In the genomic region with DNA sequence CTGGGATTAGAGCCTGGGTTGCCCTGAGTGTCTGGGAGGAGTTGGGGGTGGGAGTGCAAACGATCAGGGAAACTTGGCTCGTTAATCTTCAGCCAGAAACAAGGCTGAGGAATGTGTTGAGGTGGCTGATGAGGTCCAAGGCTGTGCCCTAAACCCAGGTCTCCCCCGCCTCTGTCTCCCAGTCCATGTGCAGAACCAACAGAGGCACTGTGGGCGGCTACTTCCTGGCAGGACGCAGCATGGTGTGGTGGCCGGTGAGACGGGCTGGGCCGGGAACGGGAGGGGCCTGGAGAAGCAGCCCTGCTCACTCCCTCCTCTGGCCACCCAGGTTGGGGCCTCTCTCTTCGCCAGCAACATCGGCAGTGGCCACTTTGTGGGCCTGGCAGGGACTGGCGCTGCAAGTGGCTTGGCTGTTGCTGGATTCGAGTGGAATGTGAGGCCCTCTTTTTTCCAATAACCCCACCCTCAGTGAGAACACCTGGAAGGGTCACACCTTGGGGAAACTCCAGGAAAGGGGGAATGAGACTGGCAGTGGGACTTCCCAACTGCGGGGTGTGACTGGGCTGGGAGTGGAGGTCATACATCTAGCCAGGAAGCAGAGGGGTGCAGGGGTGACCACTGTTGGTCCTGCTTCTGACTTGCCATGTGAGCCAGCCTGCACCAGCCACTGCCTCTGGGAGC, we compare ENCODE assay signal across 1 cellular context.
A peak's percentile ranks its signal among the peaks of the same experiment; 100 is the strongest.
TF ChIP-seq lines count a peak whose summit lies in the region.

No MANE protein-coding gene starts in this region.

TF ChIP-seq in HepG2, 621 proteins besides CTCF, POLR2A, EP300 and RAD21 (continued from another document and continues in another):
- TF ChIP-seq ZNF747 (CRISPR knock-in tag; IDR thresholded peaks at IDR 0.05; ENCODE audit: borderline replicate concordance) (peak; percentile 18; the same call in 1 of the 2 replicates), STAG1 (CRISPR knock-in tag; IDR thresholded peaks at IDR 0.05) (no peak), ZNF773 (CRISPR knock-in tag; IDR thresholded peaks at IDR 0.05; ENCODE audit: borderline replicate concordance) (no peak), MYC (CRISPR knock-in tag; IDR thresholded peaks at IDR 0.05; ENCODE audit: borderline replicate concordance) (peak; percentile 93), ZNF761 (CRISPR knock-in tag; conservative IDR thresholded peaks at IDR 0.05) (peak; percentile 65; the same call in 1 of the 2 replicates), ZBTB33 (CRISPR knock-in tag; IDR thresholded peaks at IDR 0.05) (no peak), ZNF775 (CRISPR knock-in tag; IDR thresholded peaks at IDR 0.05; ENCODE audit: borderline replicate concordance) (no peak), GFI1 (CRISPR knock-in tag; IDR thresholded peaks at IDR 0.05; ENCODE audit: borderline replicate concordance) (no peak), ZFP36 (IDR thresholded peaks at IDR 0.05; ENCODE audit: borderline replicate concordance, low read depth, low read length, partially characterized antibody) (no peak), ZNF639 (CRISPR knock-in tag; conservative IDR thresholded peaks at IDR 0.05) (0 out of 2 replicates have a peak, but pooled peaks have one; percentile 39), ARNT2 (CRISPR knock-in tag; IDR thresholded peaks at IDR 0.05; ENCODE audit: low read depth) (peak; percentile 82), ZBTB43 (CRISPR knock-in tag; conservative IDR thresholded peaks at IDR 0.05) (0 out of 2 replicates have a peak, but pooled peaks have one; percentile 40), CBFB (CRISPR knock-in tag; IDR thresholded peaks at IDR 0.05) (peak; percentile 47; the same call in 1 of the 2 replicates), ZNF782 (CRISPR knock-in tag; IDR thresholded peaks at IDR 0.05; ENCODE audit: borderline replicate concordance) (no peak), SP2 (CRISPR knock-in tag; IDR thresholded peaks at IDR 0.05) (no peak), HHEX (CRISPR knock-in tag; IDR thresholded peaks at IDR 0.05) (no peak), EHMT2 (IDR thresholded peaks at IDR 0.05; ENCODE audit: borderline replicate concordance, low read depth, low read length) (no peak), ZNF34 (CRISPR knock-in tag; IDR thresholded peaks at IDR 0.05; ENCODE audit: borderline replicate concordance) (no peak), ARNT (IDR thresholded peaks at IDR 0.05) (no peak), NFE2 (CRISPR knock-in tag; IDR thresholded peaks at IDR 0.05) (no peak), SATB2 (CRISPR knock-in tag; IDR thresholded peaks at IDR 0.05) (no peak), ATF7 (IDR thresholded peaks at IDR 0.05) (no peak), ATF7 (CRISPR knock-in tag; IDR thresholded peaks at IDR 0.05) (no peak), ZNF230 (CRISPR knock-in tag; IDR thresholded peaks at IDR 0.05) (peak; percentile 49), ZNF207 (IDR thresholded peaks at IDR 0.05; ENCODE audit: borderline replicate concordance) (no peak), SALL1 (CRISPR knock-in tag; IDR thresholded peaks at IDR 0.05) (peak; percentile 70; the same call in 1 of the 2 replicates), ZNF256 (CRISPR knock-in tag; conservative IDR thresholded peaks at IDR 0.05) (no peak), ZNF484 (CRISPR knock-in tag; IDR thresholded peaks at IDR 0.05; ENCODE audit: borderline replicate concordance, low read depth) (no peak), SOX6 (IDR thresholded peaks at IDR 0.05) (no peak), SOX6 (CRISPR knock-in tag; IDR thresholded peaks at IDR 0.05) (peak; percentile 61; the same call in 1 of the 2 replicates), ZC3H13 (CRISPR knock-in tag; IDR thresholded peaks at IDR 0.05) (0 out of 2 replicates have a peak, but pooled peaks have one; percentile 55), ETS1 (CRISPR knock-in tag; IDR thresholded peaks at IDR 0.05) (0 out of 2 replicates have a peak, but pooled peaks have one; percentile 33), HES4 (CRISPR knock-in tag; IDR thresholded peaks at IDR 0.05; ENCODE audit: borderline replicate concordance) (no peak), ZNF792 (CRISPR knock-in tag; IDR thresholded peaks at IDR 0.05) (peak; percentile 85), GTF3A (CRISPR knock-in tag; conservative IDR thresholded peaks at IDR 0.05) (no peak), ARHGAP35 (CRISPR knock-in tag; IDR thresholded peaks at IDR 0.05; ENCODE audit: borderline replicate concordance) (peak; percentile 50; the same call in 1 of the 2 replicates), ZNF879 (CRISPR knock-in tag; IDR thresholded peaks at IDR 0.05) (no peak), U2AF1 (optimal IDR thresholded peaks at IDR 0.05; ENCODE audit: low read depth, low read length) (peak; percentile 63), ZNF451 (CRISPR knock-in tag; IDR thresholded peaks at IDR 0.05) (peak; percentile 82), RFX1 (IDR thresholded peaks at IDR 0.05) (no peak), FIP1L1 (IDR thresholded peaks at IDR 0.05; ENCODE audit: borderline replicate concordance, insufficient read depth, low read depth, low read length) (no peak), U2AF2 (IDR thresholded peaks at IDR 0.05; ENCODE audit: low read depth, low read length) (no peak), ZSCAN25 (CRISPR knock-in tag; IDR thresholded peaks at IDR 0.05) (peak; percentile 51; the same call in 1 of the 2 replicates), ZNF276 (CRISPR knock-in tag; IDR thresholded peaks at IDR 0.05; ENCODE audit: low read depth) (no peak), ZNF326 (CRISPR knock-in tag; IDR thresholded peaks at IDR 0.05; ENCODE audit: borderline replicate concordance) (no peak), HDAC6 (IDR thresholded peaks at IDR 0.05; ENCODE audit: low read depth, low read length) (no peak), JDP2 (CRISPR knock-in tag; IDR thresholded peaks at IDR 0.05; ENCODE audit: borderline replicate concordance) (no peak)
- TF ChIP-seq, protein P1, sequence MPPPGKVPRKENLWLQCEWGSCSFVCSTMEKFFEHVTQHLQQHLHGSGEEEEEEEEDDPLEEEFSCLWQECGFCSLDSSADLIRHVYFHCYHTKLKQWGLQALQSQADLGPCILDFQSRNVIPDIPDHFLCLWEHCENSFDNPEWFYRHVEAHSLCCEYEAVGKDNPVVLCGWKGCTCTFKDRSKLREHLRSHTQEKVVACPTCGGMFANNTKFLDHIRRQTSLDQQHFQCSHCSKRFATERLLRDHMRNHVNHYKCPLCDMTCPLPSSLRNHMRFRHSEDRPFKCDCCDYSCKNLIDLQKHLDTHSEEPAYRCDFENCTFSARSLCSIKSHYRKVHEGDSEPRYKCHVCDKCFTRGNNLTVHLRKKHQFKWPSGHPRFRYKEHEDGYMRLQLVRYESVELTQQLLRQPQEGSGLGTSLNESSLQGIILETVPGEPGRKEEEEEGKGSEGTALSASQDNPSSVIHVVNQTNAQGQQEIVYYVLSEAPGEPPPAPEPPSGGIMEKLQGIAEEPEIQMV (CRISPR knock-in tag; IDR thresholded peaks at IDR 0.05; ENCODE audit: low read depth) = no peak
- TF ChIP-seq, protein P2, sequence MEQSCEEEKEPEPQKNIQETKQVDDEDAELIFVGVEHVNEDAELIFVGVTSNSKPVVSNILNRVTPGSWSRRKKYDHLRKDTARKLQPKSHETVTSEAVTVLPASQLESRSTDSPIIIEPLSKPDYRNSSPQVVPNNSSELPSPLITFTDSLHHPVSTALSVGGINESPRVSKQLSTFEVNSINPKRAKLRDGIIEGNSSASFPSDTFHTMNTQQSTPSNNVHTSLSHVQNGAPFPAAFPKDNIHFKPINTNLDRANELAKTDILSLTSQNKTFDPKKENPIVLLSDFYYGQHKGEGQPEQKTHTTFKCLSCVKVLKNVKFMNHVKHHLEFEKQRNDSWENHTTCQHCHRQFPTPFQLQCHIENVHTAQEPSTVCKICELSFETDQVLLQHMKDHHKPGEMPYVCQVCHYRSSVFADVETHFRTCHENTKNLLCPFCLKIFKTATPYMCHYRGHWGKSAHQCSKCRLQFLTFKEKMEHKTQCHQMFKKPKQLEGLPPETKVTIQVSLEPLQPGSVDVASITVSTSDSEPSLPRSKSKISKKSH (CRISPR knock-in tag; IDR thresholded peaks at IDR 0.05; ENCODE audit: borderline replicate concordance) = peak; percentile 79; the same call in 1 of the 2 replicates
- TF ChIP-seq, protein P3, sequence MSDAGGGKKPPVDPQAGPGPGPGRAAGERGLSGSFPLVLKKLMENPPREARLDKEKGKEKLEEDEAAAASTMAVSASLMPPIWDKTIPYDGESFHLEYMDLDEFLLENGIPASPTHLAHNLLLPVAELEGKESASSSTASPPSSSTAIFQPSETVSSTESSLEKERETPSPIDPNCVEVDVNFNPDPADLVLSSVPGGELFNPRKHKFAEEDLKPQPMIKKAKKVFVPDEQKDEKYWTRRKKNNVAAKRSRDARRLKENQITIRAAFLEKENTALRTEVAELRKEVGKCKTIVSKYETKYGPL (CRISPR knock-in tag; IDR thresholded peaks at IDR 0.05) = no peak
- TF ChIP-seq, protein P4, sequence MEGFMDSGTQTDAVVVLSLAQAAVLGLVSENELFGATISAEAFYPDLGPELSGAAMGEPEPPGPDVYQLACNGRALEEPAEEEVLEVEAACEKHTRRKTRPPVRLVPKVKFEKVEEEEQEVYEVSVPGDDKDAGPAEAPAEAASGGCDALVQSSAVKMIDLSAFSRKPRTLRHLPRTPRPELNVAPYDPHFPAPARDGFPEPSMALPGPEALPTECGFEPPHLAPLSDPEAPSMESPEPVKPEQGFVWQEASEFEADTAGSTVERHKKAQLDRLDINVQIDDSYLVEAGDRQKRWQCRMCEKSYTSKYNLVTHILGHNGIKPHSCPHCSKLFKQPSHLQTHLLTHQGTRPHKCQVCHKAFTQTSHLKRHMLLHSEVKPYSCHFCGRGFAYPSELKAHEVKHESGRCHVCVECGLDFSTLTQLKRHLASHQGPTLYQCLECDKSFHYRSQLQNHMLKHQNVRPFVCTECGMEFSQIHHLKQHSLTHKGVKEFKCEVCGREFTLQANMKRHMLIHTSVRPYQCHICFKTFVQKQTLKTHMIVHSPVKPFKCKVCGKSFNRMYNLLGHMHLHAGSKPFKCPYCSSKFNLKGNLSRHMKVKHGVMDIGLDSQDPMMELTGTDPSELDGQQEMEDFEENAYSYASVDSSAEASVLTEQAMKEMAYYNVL (CRISPR knock-in tag; IDR thresholded peaks at IDR 0.05; ENCODE audit: borderline replicate concordance) = no peak
